Comparison of ENCODE assay signal across 8 cellular contexts in the genomic region with DNA sequence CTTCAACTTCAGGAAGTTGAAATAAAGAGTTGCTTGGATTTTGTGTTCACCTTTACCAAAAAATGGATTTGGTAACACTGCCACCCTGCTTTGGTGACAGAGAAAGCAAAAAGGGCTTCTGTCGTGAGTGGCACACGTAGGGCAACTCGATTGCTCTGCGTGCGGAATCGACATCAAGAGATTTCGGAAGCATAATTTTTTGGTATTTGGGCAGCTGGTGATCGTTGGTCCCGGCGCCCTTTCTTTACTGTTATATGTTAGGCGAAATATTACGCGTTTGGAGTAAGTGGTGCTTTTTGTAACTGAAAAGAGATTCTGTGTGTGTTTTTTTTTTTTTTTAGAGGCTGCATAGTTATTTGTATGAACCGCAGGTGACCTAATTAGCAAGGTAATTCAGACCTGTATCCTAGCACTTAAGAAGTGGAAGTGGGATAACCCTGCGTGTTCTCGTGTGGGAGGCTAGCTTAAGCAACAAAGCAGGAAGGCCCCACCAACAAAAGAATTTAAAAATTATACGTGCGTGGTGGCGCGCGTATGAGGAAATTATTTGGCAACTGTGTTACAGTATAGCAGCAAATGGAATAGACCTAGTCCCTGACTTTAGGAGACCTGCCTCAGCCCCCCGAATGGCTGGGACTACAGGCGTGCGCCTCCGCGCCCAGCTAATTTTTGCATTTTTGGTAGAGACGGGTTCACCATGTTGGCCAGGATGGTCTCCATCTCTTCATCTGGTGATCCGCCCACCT. TPM values are rescaled to one million over a fixed set of nuclear protein-coding genes. Genes with fewer than 3 reads are reported as not detected.
DNase-seq lines count a peak whose midpoint lies in the region; ATAC-seq, FAIRE-seq and TF ChIP-seq lines count a peak whose summit lies in the region.

A gene (plus strand): TSS at position 108 of the 746 bp plus-strand sequence.

- peak; percentile 94 to 96 for DNase-seq in AML-193 (lab: John Stamatoyannopoulos, UW)
- peak; percentile 97 for DNase-seq in NCI-H345 treated with DMSO at 0.1 percent for 48 hours (lab: John Stamatoyannopoulos, UW; ENCODE audit: unreplicated experiment)
- DNase-seq in activated CD4-positive, CD25-positive, alpha-beta regulatory T cell treated with anti-CD3 and anti-CD28 coated beads, Interleukin-2, amount 50 U/mL, for 16 hours (ENCODE audit: low read depth, low spot score): peak; percentile 82
- DNase-seq in cerebellar nuclear complex (lab: John Stamatoyannopoulos, UW): peak; percentile 88 to 95
- peak; percentile 93 for DNase-seq in kidney
- DNase-seq in stimulated activated CD4-positive, alpha-beta T cell treated with anti-CD3 and anti-CD28 coated beads, Interleukin-15, amount 100 ng/mL, for 1 hour (ENCODE audit: low read depth in 1 of 2, low spot score in 1 of 2): peak; percentile 72 to 76

- peak within 1 kb of the TSS; percentile 78 to 95 for H3K4me3 ChIP-seq in kidney (ENCODE audit: low read length in 2 of 2)

- H3K27ac ChIP-seq in kidney (ENCODE audit: low read depth in 2 of 2, low read length in 2 of 2): peak within 1 kb of the TSS; percentile 94 to 98

- H3K9me3 ChIP-seq in kidney (ENCODE audit: control insufficient read depth in 1 of 2, low read length in 2 of 2): no peaks in the 10 kb centered on the region

- ATAC-seq in GM19035 (IDR thresholded peaks at IDR 0.05; ENCODE audit: unreplicated experiment) (peak; percentile 61), HG03342 (IDR thresholded peaks at IDR 0.05; ENCODE audit: unreplicated experiment) (peak; percentile 58)

- H3K4me1 ChIP-seq in kidney (ENCODE audit: control insufficient read depth in 1 of 2, insufficient read depth in 1 of 2, low read depth in 1 of 2, low read length in 2 of 2): peaks cover 7 to 8% of the 10 kb centered on the region in 2 donors

- no peak for FAIRE-seq in kidney (lab: Jason Lieb, UNC)

- no peak for TF ChIP-seq CTCF in kidney (IDR thresholded peaks at IDR 0.05; ENCODE audit: borderline replicate concordance, extremely low read depth, insufficient read depth)

- no peaks in the 10 kb centered on the region for H3K36me3 ChIP-seq in kidney (ENCODE audit: control insufficient read depth in 1 of 2, insufficient read depth in 2 of 2, low read length in 2 of 2)

- H3K9ac ChIP-seq in kidney (ENCODE audit: low read length in 2 of 2): peak within 1 kb of the TSS; percentile 86 to 91

- intact Hi-C loops in kidney (cut with DNase I): no loop called here

RNA-seq across cellular contexts. Expression of the gene that starts here (rescaled TPM):
- total RNA-seq in kidney: not detected
- polyA plus RNA-seq in kidney (ENCODE audit: insufficient read depth, low read depth, low replicate concordance): not detected

Comparison
In these comparisons a context has a peak if more than half of its experiments do, and no peak if none do; other contexts are left out.
1. Peak in every context shown above with its lines: DNase-seq, ATAC-seq, H3K4me3 ChIP-seq and H3K27ac ChIP-seq.
2. Peak in DNase-seq, H3K4me3 ChIP-seq, H3K27ac ChIP-seq and H3K9ac ChIP-seq in kidney; RNA of the gene not detected or under 1 TPM.